ENCODE assay signal across 25 cellular contexts in genomic region chr12:15705606-15706005, GRCh38.
"Had no signal": no experiment of that assay in that cellular context is flagged by ENCODE, and none has a peak within 500 bp of the region (broad histone marks: within the 10 kb centered on the region; RNA-seq: fewer than 3 reads in every experiment).

No MANE protein-coding gene starts in this region.

- FAIRE-seq: urothelium cell line had no signal

- H3K9me3 ChIP-seq: gastroesophageal sphincter, right atrium auricular region, spleen, testis had no signal

- H3K27ac ChIP-seq: dorsolateral prefrontal cortex, right atrium auricular region, spleen, testis had no signal

- DNase-seq: activated B cell treated with CpG ODN at 0.5 μM for 24 hours; activated CD4-positive, alpha-beta T cell treated with anti-CD3 and anti-CD28 coated beads, Interleukin-2, amount 50 U/mL, for 1 hour; activated CD8-positive, alpha-beta T cell treated with anti-CD3 and anti-CD28 coated beads for 36 hours; activated gamma-delta T cell treated with Interleukin-2 at 50 U/mL for 16 hours; activated naive CD4-positive, alpha-beta T cell treated with anti-CD3 and anti-CD28 coated beads, Interleukin-2, amount 50 U/mL, for 16 hours; activated T-cell treated with anti-CD3 and anti-CD28 coated beads, Interleukin-2, amount 50 U/mL, for 4 hours; amygdala; central memory CD4-positive, alpha-beta T cell; dorsolateral prefrontal cortex; effector memory CD4-positive, alpha-beta T cell; head of caudate nucleus; hippocampal formation; left cardiac atrium; midbrain; naive thymus-derived CD8-positive, alpha-beta T cell; occipital lobe; spleen; stimulated activated naive CD4-positive, alpha-beta T cell; T-helper 2 cell; testis; trophoblast cell had no signal

- H3K4me3 ChIP-seq: dorsolateral prefrontal cortex, gastroesophageal sphincter, right atrium auricular region, spleen, testis had no signal

- H3K27me3 ChIP-seq: dorsolateral prefrontal cortex, gastroesophageal sphincter, right atrium auricular region, spleen, testis had no signal

- H3K36me3 ChIP-seq: gastroesophageal sphincter, right atrium auricular region, spleen had no signal

- ATAC-seq: activated CD8-positive, alpha-beta T cell treated with anti-CD3 and anti-CD28 coated beads for 36 hours; activated T-cell treated with anti-CD3 and anti-CD28 coated beads, Interleukin-2, amount 50 U/mL, for 4 hours; activated T-helper 17 cell treated with anti-CD3 and anti-CD28 coated beads, Interleukin-2, amount 50 U/mL, for 72 hours; gastroesophageal sphincter; left cardiac atrium; naive thymus-derived CD8-positive, alpha-beta T cell had no signal
